In the genomic region with DNA sequence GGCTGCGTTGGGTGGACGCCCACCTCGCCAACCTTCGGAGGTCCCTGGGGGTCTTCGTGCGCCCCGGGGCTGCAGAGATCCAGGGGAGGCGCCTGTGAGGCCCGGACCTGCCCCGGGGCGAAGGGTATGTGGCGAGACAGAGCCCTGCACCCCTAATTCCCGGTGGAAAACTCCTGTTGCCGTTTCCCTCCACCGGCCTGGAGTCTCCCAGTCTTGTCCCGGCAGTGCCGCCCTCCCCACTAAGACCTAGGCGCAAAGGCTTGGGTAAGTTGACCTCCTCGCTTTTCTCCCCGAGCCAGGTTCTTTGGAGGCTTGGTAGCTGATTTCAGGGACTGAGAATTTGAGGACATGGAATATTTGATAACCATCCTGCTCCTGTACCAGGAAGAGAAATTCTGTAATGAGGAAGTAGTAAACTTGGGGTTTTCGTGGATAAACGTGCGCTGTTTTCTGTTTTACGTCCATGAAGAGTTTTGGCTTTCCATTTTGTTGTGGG, we compare ENCODE assay signal across 8 cellular contexts. TPM values are rescaled to one million over a fixed set of nuclear protein-coding genes. Genes with fewer than 3 reads are reported as not detected.
DNase-seq lines count a peak whose midpoint lies in the region; ATAC-seq and TF ChIP-seq lines count a peak whose summit lies in the region.

No MANE protein-coding gene starts in this region.

- POLR2A ChIA-PET in CD4-positive, alpha-beta memory T cell (lab: Charles Lee; ENCODE audit: partially characterized antibody), result interaction anchor here (0.5 to 5.2 kb wide), 4 partner anchors 42 to 131 kb away, joined by 3 to 74 read pairs (median 3); partner anchors contain the start of gene SLC25A3

- H3K9me2 ChIP-seq in Karpas-422 (replicated peaks; ENCODE audit: insufficient read depth, low read length), result no peaks in the 10 kb centered on the region

- peaks cover 82% of the 10 kb centered on the region for H3K79me2 ChIP-seq in Karpas-422 (ENCODE audit: low read length)

- no peaks in the 10 kb centered on the region for H3K27me3 ChIP-seq in CD4-positive, alpha-beta memory T cell (ENCODE audit: insufficient read depth, low read length)
- H3K27me3 ChIP-seq in Karpas-422 (ENCODE audit: low read length) (no peaks in the 10 kb centered on the region), neutrophil (no peaks in the 10 kb centered on the region)

- peak; percentile 1 for ATAC-seq in GM19467 (IDR thresholded peaks at IDR 0.05; ENCODE audit: unreplicated experiment)
- ATAC-seq in activated T-cell treated with anti-CD3 and anti-CD28 coated beads, Interleukin-2, amount 50 U/mL, for 72 hours (replicated peaks in 1 of 2), result no peak
- ATAC-seq in HG03469 (IDR thresholded peaks at IDR 0.05; ENCODE audit: unreplicated experiment), result no peak
- no peak for ATAC-seq in HG02763 (IDR thresholded peaks at IDR 0.05; ENCODE audit: unreplicated experiment)

- H3K36me3 Mint-ChIP-seq in CD4-positive, alpha-beta memory T cell, result peaks cover 7 to 28% of the 10 kb centered on the region in 2 donors
- peaks cover 6 to 7% of the 10 kb centered on the region in 2 donors for H3K36me3 Mint-ChIP-seq in activated T-cell treated with anti-CD3 and anti-CD28 coated beads, Interleukin-2, amount 50 U/mL, for 72 hours (ENCODE audit: insufficient read depth in 2 of 2)

- H3K4me3 Mint-ChIP-seq in CD4-positive, alpha-beta memory T cell, result peak overlapping the region; percentile 95 to 99 (median 98)
- H3K4me3 Mint-ChIP-seq in activated T-cell treated with anti-CD3 and anti-CD28 coated beads, Interleukin-2, amount 50 U/mL, for 72 hours, result peak overlapping the region; percentile 97 to 100

- H3K27me3 Mint-ChIP-seq in CD4-positive, alpha-beta memory T cell, result no peaks in the 10 kb centered on the region
- H3K27me3 Mint-ChIP-seq in activated T-cell treated with anti-CD3 and anti-CD28 coated beads, Interleukin-2, amount 50 U/mL, for 72 hours (ENCODE audit: low read depth), result no peaks in the 10 kb centered on the region

- peaks cover 0 to 2% (median 0%) of the 10 kb centered on the region in 8 donors for H3K9me3 Mint-ChIP-seq in CD4-positive, alpha-beta memory T cell
- no peaks in the 10 kb centered on the region for H3K9me3 Mint-ChIP-seq in activated T-cell treated with anti-CD3 and anti-CD28 coated beads, Interleukin-2, amount 50 U/mL, for 72 hours

- H3K4me1 ChIP-seq in CD4-positive, alpha-beta memory T cell (ENCODE audit: insufficient read depth, low read length), result peaks cover 24% of the 10 kb centered on the region
- peaks cover 44% of the 10 kb centered on the region for H3K4me1 ChIP-seq in Karpas-422 (ENCODE audit: low read length)
- peaks cover 52 to 60% of the 10 kb centered on the region in 2 experiments for H3K4me1 ChIP-seq in neutrophil (ENCODE audit: control insufficient read depth in 1 of 2, insufficient read depth in 1 of 2, low read depth in 1 of 2, low read length in 1 of 2)

- no peaks in the 10 kb centered on the region for H3K9me3 ChIP-seq in CD4-positive, alpha-beta memory T cell (ENCODE audit: control insufficient read depth in 1 of 2, low read length in 2 of 2)
- H3K9me3 ChIP-seq in Karpas-422 (ENCODE audit: low read length), result no peaks in the 10 kb centered on the region
- no peaks in the 10 kb centered on the region for H3K9me3 ChIP-seq in neutrophil

- H3K4me1 Mint-ChIP-seq in CD4-positive, alpha-beta memory T cell, result peaks cover 14 to 40% (median 20%) of the 10 kb centered on the region in 4 donors
- H3K4me1 Mint-ChIP-seq in activated T-cell treated with anti-CD3 and anti-CD28 coated beads, Interleukin-2, amount 50 U/mL, for 72 hours (ENCODE audit: low read depth), result peaks cover 31% of the 10 kb centered on the region

- peak overlapping the region; percentile 66 for H2AFZ ChIP-seq in Karpas-422 (ENCODE audit: low read length)

- intact Hi-C loops in CD4-positive, alpha-beta memory T cell (cut with micrococcal nuclease), result loop anchor here (1.0 to 2.0 kb wide), 4 partner anchors 9 to 142 kb away; partner anchors contain the start of genes SLC25A3 and TMPO

- no peaks in the 10 kb centered on the region for H4K20me1 ChIP-seq in Karpas-422 (ENCODE audit: insufficient read depth, low read depth, low read length)

- no peak for TF ChIP-seq CTCF in neutrophil (IDR thresholded peaks at IDR 0.05)

- H3K4me3 ChIP-seq in CD4-positive, alpha-beta memory T cell (ENCODE audit: low read length in 2 of 2), result peak overlapping the region; percentile 88 to 93
- peak overlapping the region; percentile 84 for H3K4me3 ChIP-seq in Karpas-422 (ENCODE audit: low read length)
- H3K4me3 ChIP-seq in neutrophil (ENCODE audit: low read depth in 1 of 2, low read length in 1 of 2), result peak overlapping the region; percentile 99

- H3K4me2 ChIP-seq in Karpas-422 (ENCODE audit: low read depth, low read length, poor library complexity, severe bottlenecking), result peak overlapping the region; percentile 88

- CTCF ChIA-PET in CD4-positive, alpha-beta memory T cell (lab: Charles Lee; ENCODE audit: partially characterized antibody), result interaction anchor here (1.2 to 1.7 kb wide), 3 partner anchors 10 to 79 kb away, joined by 3 to 10 read pairs (median 8); no protein-coding TSS in a partner anchor

- peak overlapping the region; percentile 73 for H3K27ac ChIP-seq in CD4-positive, alpha-beta memory T cell (ENCODE audit: low read depth, low read length)
- H3K27ac ChIP-seq in Karpas-422 (ENCODE audit: low read length), result peak overlapping the region; percentile 58
- peak overlapping the region; percentile 93 for H3K27ac ChIP-seq in neutrophil

- H3K27ac Mint-ChIP-seq in CD4-positive, alpha-beta memory T cell, result peak overlapping the region in 6 of 7 donors; percentile 53 to 94 (median 92)
- peak overlapping the region; percentile 64 for H3K27ac Mint-ChIP-seq in activated T-cell treated with anti-CD3 and anti-CD28 coated beads, Interleukin-2, amount 50 U/mL, for 72 hours

- H3K36me3 ChIP-seq in CD4-positive, alpha-beta memory T cell (ENCODE audit: insufficient read depth, low read length), result peaks cover 12% of the 10 kb centered on the region
- peaks cover 33% of the 10 kb centered on the region; the same call in 1 of the 2 replicates for H3K36me3 ChIP-seq in Karpas-422 (ENCODE audit: insufficient read depth, low read length)
- H3K36me3 ChIP-seq in neutrophil, result peaks cover 28% of the 10 kb centered on the region

- peak in 3 of 5 donors; percentile 1 to 42 (median 14) for DNase-seq in CD4-positive, alpha-beta memory T cell
- peak; percentile 61 for DNase-seq in Karpas-422
- peak in 1 of 2 donors; percentile 17 for DNase-seq in activated T-cell treated with anti-CD3 and anti-CD28 coated beads, Interleukin-2, amount 50 U/mL, for 72 hours
- DNase-seq in germinal center (ENCODE audit: low spot score), result peak; percentile 9

- H3K9ac ChIP-seq in Karpas-422 (ENCODE audit: low read length), result peak overlapping the region; percentile 96

RNA-seq across cellular contexts. Expression of gene APAF1, which starts 0.5 kb away (rescaled TPM):
- total RNA-seq in CD4-positive, alpha-beta memory T cell, result 10 to 100 TPM; 30.8 to 32.2 TPM
- 1 to 10 TPM; 5.3 to 9.3 TPM for polyA plus RNA-seq in CD4-positive, alpha-beta memory T cell
- 34.1 and 63.3 TPM in 2 replicates for total RNA-seq in Karpas-422 (2014; rRNA removed; shearing (Covaris generic); ENCODE audit: low replicate concordance)
- 10 to 100 TPM; 18.6 to 22.2 TPM for total RNA-seq in activated T-cell treated with anti-CD3 and anti-CD28 coated beads, Interleukin-2, amount 50 U/mL, for 72 hours

RNA-seq across cellular contexts. Expression of gene IKBIP, which starts 1.0 kb away (rescaled TPM):
- total RNA-seq in CD4-positive, alpha-beta memory T cell, result 1 to 10 TPM; 7.7 to 8.2 TPM
- polyA plus RNA-seq in CD4-positive, alpha-beta memory T cell, result 1 to 10 TPM; 6.5 to 7.4 TPM
- total RNA-seq in Karpas-422 (2014; rRNA removed; shearing (Covaris generic); ENCODE audit: low replicate concordance), result 30.5 and 48.5 TPM in 2 replicates
- total RNA-seq in activated T-cell treated with anti-CD3 and anti-CD28 coated beads, Interleukin-2, amount 50 U/mL, for 72 hours, result 10 to 100 TPM; 17.2 to 20.4 TPM

RNA-seq across cellular contexts. Expression of gene SLC25A3, which starts 52.1 kb away (rescaled TPM):
- total RNA-seq in CD4-positive, alpha-beta memory T cell, result 100 to 1,000 TPM; 213 to 227 TPM
- 100 to 1,000 TPM; 297 to 304 TPM for polyA plus RNA-seq in CD4-positive, alpha-beta memory T cell
- total RNA-seq in Karpas-422 (2014; rRNA removed; shearing (Covaris generic); ENCODE audit: low replicate concordance), result 478 and 582 TPM in 2 replicates
- 100 to 1,000 TPM; 579 to 697 TPM for total RNA-seq in activated T-cell treated with anti-CD3 and anti-CD28 coated beads, Interleukin-2, amount 50 U/mL, for 72 hours
